In genomic region chr12:104456417-104456949, GRCh38 we compare ENCODE assay signal across 8 cellular contexts. TPM values are rescaled to one million over a fixed set of nuclear protein-coding genes. Genes with fewer than 3 reads are reported as not detected.
DNase-seq lines count a peak whose midpoint lies in the region; ATAC-seq and TF ChIP-seq lines count a peak whose summit lies in the region.

CHST11 (plus strand) TSS chr12:104456948.

- H2AFZ ChIP-seq in KMS-11 (ENCODE audit: low read depth), result peak within 1 kb of the TSS; percentile 80

- TF ChIP-seq CTCF in KMS-11 (conservative IDR thresholded peaks at IDR 0.05; ENCODE audit: low read depth, low read length) (no peak), RWPE2 (IDR thresholded peaks at IDR 0.05; ENCODE audit: poor library complexity, severe bottlenecking) (no peak), fibroblast of pulmonary artery (IDR thresholded peaks at IDR 0.05; ENCODE audit: low read length, missing control alignments) (peak; percentile 39)

- no peaks in the 10 kb centered on the region for H4K20me1 ChIP-seq in KMS-11 (ENCODE audit: insufficient read depth)

- peak; percentile 66 for ATAC-seq in GM21619 (IDR thresholded peaks at IDR 0.05; ENCODE audit: unreplicated experiment)
- peak; percentile 57 for ATAC-seq in RWPE2 (ENCODE audit: low read depth)
- ATAC-seq in naive thymus-derived CD8-positive, alpha-beta T cell, result peak; percentile 60 to 71

- peak within 1 kb of the TSS; percentile 79 for H3K9ac ChIP-seq in KMS-11

- H3K79me2 ChIP-seq in KMS-11 (ENCODE audit: insufficient read depth, low read depth), result peaks cover 43% of the 10 kb centered on the region

- H3K4me3 ChIP-seq in KMS-11 (IDR thresholded peaks at IDR 0.05; ENCODE audit: insufficient read depth, low read depth, low read length) (peak within 1 kb of the TSS; percentile 22), RWPE2 (ENCODE audit: severe bottlenecking) (peak within 1 kb of the TSS; percentile 55), fibroblast of pulmonary artery (replicated peaks; ENCODE audit: low read depth, low read length) (peak within 1 kb of the TSS; percentile 69)

- peak within 1 kb of the TSS; percentile 98 for H3K4me3 Mint-ChIP-seq in activated T-helper 2 cell treated with anti-CD3 and anti-CD28 coated beads, Interferon-gamma antibody, Interleukin-2, Interleukin-4, amounts not matched to agents 10 μg/mL and 5 μg/mL and 100 μg/mL, durations not matched to agents 14 hours and 24 hours and 36 hours (ENCODE audit: low read depth)
- H3K4me3 Mint-ChIP-seq in naive thymus-derived CD8-positive, alpha-beta T cell, result peak within 1 kb of the TSS; percentile 93 to 100 (median 98)

- H3K36me3 Mint-ChIP-seq in activated T-helper 2 cell treated with anti-CD3 and anti-CD28 coated beads, Interferon-gamma antibody, Interleukin-2, Interleukin-4, amounts not matched to agents 10 μg/mL and 5 μg/mL and 100 μg/mL, durations not matched to agents 14 hours and 24 hours and 36 hours (ENCODE audit: low read depth), result peaks cover 21% of the 10 kb centered on the region
- peaks cover 0 to 5% (median 0%) of the 10 kb centered on the region in 3 donors for H3K36me3 Mint-ChIP-seq in naive thymus-derived CD8-positive, alpha-beta T cell

- H3K4me1 Mint-ChIP-seq in activated T-helper 2 cell treated with anti-CD3 and anti-CD28 coated beads, Interferon-gamma antibody, Interleukin-2, Interleukin-4, amounts not matched to agents 10 μg/mL and 5 μg/mL and 100 μg/mL, durations not matched to agents 14 hours and 24 hours and 36 hours (ENCODE audit: low read depth), result peaks cover 31% of the 10 kb centered on the region
- H3K4me1 Mint-ChIP-seq in naive thymus-derived CD8-positive, alpha-beta T cell, result peaks cover 9 to 51% (median 42%) of the 10 kb centered on the region in 4 donors

- intact Hi-C loops in activated T-helper 2 cell treated with anti-CD3 and anti-CD28 coated beads, Interferon-gamma antibody, Interleukin-2, Interleukin-4, amounts not matched to agents 10 μg/mL and 5 μg/mL and 100 μg/mL, durations not matched to agents 14 hours and 24 hours and 36 hours (cut with micrococcal nuclease), result loop anchor here (1.0 to 5.0 kb wide), 7 partner anchors 29 to 651 kb away; partner anchors contain the start of gene WASHC4

- no peaks in the 10 kb centered on the region for H3K9me3 Mint-ChIP-seq in activated T-helper 2 cell treated with anti-CD3 and anti-CD28 coated beads, Interferon-gamma antibody, Interleukin-2, Interleukin-4, amounts not matched to agents 10 μg/mL and 5 μg/mL and 100 μg/mL, durations not matched to agents 14 hours and 24 hours and 36 hours
- no peaks in the 10 kb centered on the region for H3K9me3 Mint-ChIP-seq in naive thymus-derived CD8-positive, alpha-beta T cell

- POLR2A ChIA-PET in naive thymus-derived CD8-positive, alpha-beta T cell (lab: Charles Lee), result interaction anchor here (0.5 to 3.4 kb wide), 7 partner anchors 11 to 173 kb away, joined by 3 to 25 read pairs (median 5); no protein-coding TSS in a partner anchor

- peak; percentile 51 for DNase-seq in DMS153 (lab: John Stamatoyannopoulos, UW)
- peak; percentile 75 for DNase-seq in RWPE2 (ENCODE audit: low spot score)
- peak; percentile 74 for DNase-seq in activated T-helper 2 cell treated with anti-CD3 and anti-CD28 coated beads, Interferon-gamma antibody, Interleukin-2, Interleukin-4, amounts not matched to agents 10 μg/mL and 5 μg/mL and 100 μg/mL, durations not matched to agents 14 hours and 24 hours and 36 hours (ENCODE audit: low spot score)
- DNase-seq in fibroblast of pulmonary artery (ENCODE audit: low read depth), result peak; percentile 93
- DNase-seq in naive thymus-derived CD8-positive, alpha-beta T cell, result peak; percentile 41 to 76 (median 60)
- DNase-seq in stimulated activated naive CD4-positive, alpha-beta T cell (lab: John Stamatoyannopoulos, UW), result peak; percentile 37 to 70 (median 58)

- H3K27ac ChIP-seq in KMS-11 (peak within 1 kb of the TSS; percentile 71), RWPE2 (ENCODE audit: poor library complexity, severe bottlenecking) (peak within 1 kb of the TSS; percentile 65)

- peak within 1 kb of the TSS; percentile 96 for H3K27ac Mint-ChIP-seq in activated T-helper 2 cell treated with anti-CD3 and anti-CD28 coated beads, Interferon-gamma antibody, Interleukin-2, Interleukin-4, amounts not matched to agents 10 μg/mL and 5 μg/mL and 100 μg/mL, durations not matched to agents 14 hours and 24 hours and 36 hours
- peak within 1 kb of the TSS; percentile 88 to 98 (median 95) for H3K27ac Mint-ChIP-seq in naive thymus-derived CD8-positive, alpha-beta T cell

- no peaks in the 10 kb centered on the region for H3K27me3 Mint-ChIP-seq in activated T-helper 2 cell treated with anti-CD3 and anti-CD28 coated beads, Interferon-gamma antibody, Interleukin-2, Interleukin-4, amounts not matched to agents 10 μg/mL and 5 μg/mL and 100 μg/mL, durations not matched to agents 14 hours and 24 hours and 36 hours (ENCODE audit: low read depth)
- H3K27me3 Mint-ChIP-seq in naive thymus-derived CD8-positive, alpha-beta T cell, result no peaks in the 10 kb centered on the region

- H3K27me3 ChIP-seq in KMS-11 (ENCODE audit: insufficient read depth, low read depth) (no peaks in the 10 kb centered on the region), RWPE2 (ENCODE audit: insufficient read depth, poor library complexity, severe bottlenecking) (no peaks in the 10 kb centered on the region)

- H3K9me3 ChIP-seq in RWPE2 (ENCODE audit: severe bottlenecking), result no peaks in the 10 kb centered on the region

- H3K4me2 ChIP-seq in KMS-11, result peak within 1 kb of the TSS; percentile 47

- peaks cover 32% of the 10 kb centered on the region for H3K4me1 ChIP-seq in KMS-11 (ENCODE audit: low read depth, poor library complexity, severe bottlenecking)
- H3K4me1 ChIP-seq in RWPE2 (ENCODE audit: insufficient read depth, poor library complexity, severe bottlenecking), result peaks cover 24% of the 10 kb centered on the region

- H3K36me3 ChIP-seq in KMS-11 (ENCODE audit: insufficient read depth), result no peaks in the 10 kb centered on the region
- no peaks in the 10 kb centered on the region for H3K36me3 ChIP-seq in RWPE2 (ENCODE audit: low read depth)

RNA-seq across cellular contexts. Expression of gene CHST11, which starts in this region (rescaled TPM):
- total RNA-seq in activated T-helper 2 cell treated with anti-CD3 and anti-CD28 coated beads, Interferon-gamma antibody, Interleukin-2, Interleukin-4, amounts not matched to agents 10 μg/mL and 5 μg/mL and 100 μg/mL, durations not matched to agents 14 hours and 24 hours and 36 hours, result 41.0 and 50.6 TPM in 2 replicates
- 10 to 100 TPM; 26.8 to 28.4 TPM for total RNA-seq in naive thymus-derived CD8-positive, alpha-beta T cell
- 10 to 100 TPM; 23.1 to 35.6 (median 26.1) TPM for polyA plus RNA-seq in naive thymus-derived CD8-positive, alpha-beta T cell

Comparison
In these comparisons a context has a peak if more than half of its experiments do, and no peak if none do; other contexts are left out.
1. Peak in every context shown above with its lines: DNase-seq, ATAC-seq, H3K4me3 ChIP-seq and H3K27ac ChIP-seq.